ENCODE assay signal across 14 cellular contexts in genomic region chr10:6271663-6272062, GRCh38.
A peak's percentile ranks its signal among the peaks of the same experiment; 100 is the strongest.
DNase-seq lines count a peak whose midpoint lies in the region; ATAC-seq, FAIRE-seq and TF ChIP-seq lines count a peak whose summit lies in the region.
"Had no signal": no experiment of that assay in that cellular context is flagged by ENCODE, and none has a peak within 500 bp of the region (broad histone marks: within the 10 kb centered on the region; RNA-seq: fewer than 3 reads in every experiment).

No MANE protein-coding gene starts in this region.

- H3K27ac ChIP-seq in CD8-positive, alpha-beta memory T cell (ENCODE audit: low read depth, low read length), result no peak overlapping the region
- H3K27ac ChIP-seq in hepatocyte (peak overlapping the region; percentile 20), small intestine (ENCODE audit: low read depth in 1 of 2, low read length in 1 of 2) (peak overlapping the region; percentile 46 to 77)

- no peaks in the 10 kb centered on the region for H4K20me1 ChIP-seq in hepatocyte (ENCODE audit: insufficient read depth, poor library complexity, severe bottlenecking)

- WGBS in hepatocyte (ENCODE audit: low lambda C conversion rate, missing lambda C conversion rate), result 66% methylated on average over 3 of the region's 3 CpGs
- 63 to 76% (median 68%) methylated on average over 3 of the region's 3 CpGs for WGBS in small intestine, 3 donors

- POLR2A ChIA-PET in CD8-positive, alpha-beta memory T cell (lab: Charles Lee), result interaction anchor here (0.7 kb wide), 1 partner anchor 71 kb away, joined by 3 read pairs; no protein-coding TSS in a partner anchor
- POLR2A ChIA-PET in activated CD4-positive, alpha-beta T cell treated with anti-CD3 and anti-CD28 coated beads, Interleukin-2, amount 10 ng/mL, durations not matched to agents 7 days and 5 days (lab: Charles Lee), result no interaction called here
- POLR2A ChIA-PET in GM10248 (lab: Yijun Ruan, JAX), result no interaction called here

- no peaks in the 10 kb centered on the region for H3K27me3 Mint-ChIP-seq in CD8-positive, alpha-beta memory T cell
- no peaks in the 10 kb centered on the region for H3K27me3 Mint-ChIP-seq in activated CD4-positive, alpha-beta T cell treated with anti-CD3 and anti-CD28 coated beads, Interleukin-2, amount 10 ng/mL, durations not matched to agents 7 days and 5 days

- no peaks in the 10 kb centered on the region for H3K36me3 ChIP-seq in CD8-positive, alpha-beta memory T cell (ENCODE audit: insufficient read depth, low read length)
- H3K36me3 ChIP-seq in hepatocyte (replicated peaks; ENCODE audit: insufficient read depth, low read depth) (no peaks in the 10 kb centered on the region), small intestine (ENCODE audit: control insufficient read depth in 2 of 2, insufficient read depth in 2 of 2, low read length in 2 of 2) (no peaks in the 10 kb centered on the region)
- H3K36me3 ChIP-seq: breast epithelium, HAP-1 had no signal

- no peak overlapping the region for H3K4me2 ChIP-seq in hepatocyte

- FAIRE-seq in small intestine (lab: Jason Lieb, UNC), result no peak

- no peak for ATAC-seq in HG03439 (IDR thresholded peaks at IDR 0.05; ENCODE audit: unreplicated experiment)

- no peaks in the 10 kb centered on the region for H3K9me2 ChIP-seq in hepatocyte (replicated peaks; ENCODE audit: insufficient read depth)

- CTCF ChIA-PET in CD8-positive, alpha-beta memory T cell (lab: Charles Lee), result interaction anchor here (1.0 to 1.5 kb wide), 2 partner anchors 9 to 69 kb away, joined by 3 to 4 read pairs; partner anchors contain the start of gene PFKFB3
- CTCF ChIA-PET in activated CD4-positive, alpha-beta T cell treated with anti-CD3 and anti-CD28 coated beads, Interleukin-2, amount 10 ng/mL, durations not matched to agents 7 days and 5 days (lab: Charles Lee), result interaction anchor here (0.6 to 4.6 kb wide), 3 partner anchors 69 to 1505 kb away, joined by 4 to 13 read pairs (median 12); partner anchors contain the start of gene PFKFB3
- CTCF ChIA-PET in GM10248 (lab: Yijun Ruan, JAX), result interaction anchor here (1.0 kb wide), 1 partner anchor 69 kb away, joined by 3 read pairs; the partner anchor contains the start of gene PFKFB3

- no peak for TF ChIP-seq CTCF in hepatocyte (IDR thresholded peaks at IDR 0.05; ENCODE audit: poor library complexity)
- TF ChIP-seq CTCF in GM10248 (IDR thresholded peaks at IDR 0.05; ENCODE audit: control extremely low read depth, extremely low read depth, low read depth, missing control alignments), result no peak

- peak overlapping the region in 4 of 7 donors; percentile 19 to 78 (median 60) for H3K4me3 Mint-ChIP-seq in CD8-positive, alpha-beta memory T cell
- H3K4me3 Mint-ChIP-seq in activated CD4-positive, alpha-beta T cell treated with anti-CD3 and anti-CD28 coated beads, Interleukin-2, amount 10 ng/mL, durations not matched to agents 7 days and 5 days, result no peak overlapping the region
- H3K4me3 Mint-ChIP-seq: endodermal cell had no signal

- H3K36me3 Mint-ChIP-seq in CD8-positive, alpha-beta memory T cell, result peaks cover 0 to 3% (median 0%) of the 10 kb centered on the region in 3 donors
- peaks cover 24% of the 10 kb centered on the region for H3K36me3 Mint-ChIP-seq in activated CD4-positive, alpha-beta T cell treated with anti-CD3 and anti-CD28 coated beads, Interleukin-2, amount 10 ng/mL, durations not matched to agents 7 days and 5 days (ENCODE audit: low read depth)

- no peak overlapping the region for H3K4me3 ChIP-seq in CD8-positive, alpha-beta memory T cell (ENCODE audit: low read length)
- H3K4me3 ChIP-seq in hepatocyte (no peak overlapping the region), small intestine (ENCODE audit: low read depth in 1 of 2, low read length in 2 of 2) (no peak overlapping the region)
- H3K4me3 ChIP-seq: breast epithelium, HAP-1 had no signal

- no peaks in the 10 kb centered on the region for H3K79me2 ChIP-seq in hepatocyte

- H3K4me1 ChIP-seq in CD8-positive, alpha-beta memory T cell (ENCODE audit: insufficient read depth, low read length), result peaks cover 43% of the 10 kb centered on the region
- H3K4me1 ChIP-seq in hepatocyte (ENCODE audit: insufficient read depth) (peaks cover 8% of the 10 kb centered on the region), small intestine (ENCODE audit: control insufficient read depth in 2 of 2, insufficient read depth in 1 of 2, low read depth in 1 of 2, low read length in 1 of 2) (peaks cover 0 to 6% of the 10 kb centered on the region in 2 donors)
- H3K4me1 ChIP-seq: breast epithelium, HAP-1 had no signal

- no peaks in the 10 kb centered on the region for H3K9me3 ChIP-seq in CD8-positive, alpha-beta memory T cell (ENCODE audit: low read length)
- H3K9me3 ChIP-seq in hepatocyte (ENCODE audit: low read depth) (no peaks in the 10 kb centered on the region), small intestine (ENCODE audit: control insufficient read depth, low read depth) (no peaks in the 10 kb centered on the region)
- H3K9me3 ChIP-seq: breast epithelium, HAP-1 had no signal

- H3K9me3 Mint-ChIP-seq in CD8-positive, alpha-beta memory T cell, result no peaks in the 10 kb centered on the region
- no peaks in the 10 kb centered on the region for H3K9me3 Mint-ChIP-seq in activated CD4-positive, alpha-beta T cell treated with anti-CD3 and anti-CD28 coated beads, Interleukin-2, amount 10 ng/mL, durations not matched to agents 7 days and 5 days
- H3K9me3 Mint-ChIP-seq: endodermal cell had no signal

- H3K27ac Mint-ChIP-seq in CD8-positive, alpha-beta memory T cell, result peak overlapping the region; percentile 93 to 99 (median 98)
- H3K27ac Mint-ChIP-seq in activated CD4-positive, alpha-beta T cell treated with anti-CD3 and anti-CD28 coated beads, Interleukin-2, amount 10 ng/mL, durations not matched to agents 7 days and 5 days, result peak overlapping the region; percentile 95
- H3K27ac Mint-ChIP-seq: endodermal cell had no signal

- intact Hi-C loops in posterior vena cava (cut with DNase I), result loop anchor here in 1 of 2 donors (5.0 kb wide), 1 partner anchor 131 kb away; no protein-coding TSS in a partner anchor

- no peak overlapping the region for H2AFZ ChIP-seq in hepatocyte

- no peak for DNase-seq in CD8-positive, alpha-beta memory T cell
- no peak for DNase-seq in activated CD4-positive, alpha-beta T cell treated with anti-CD3 and anti-CD28 coated beads, Interleukin-2, amount 10 ng/mL, durations not matched to agents 7 days and 5 days
- DNase-seq in hepatocyte (ENCODE audit: low spot score), result no peak
- no peak for DNase-seq in small intestine
- no peak for DNase-seq in DMS153 treated with DMSO at 0.1 percent for 48 hours (lab: John Stamatoyannopoulos, UW; ENCODE audit: unreplicated experiment)
- DNase-seq in GM10248 (ENCODE audit: extremely low spot score), result no peak
- no peak for DNase-seq in posterior vena cava (ENCODE audit: low spot score)
- DNase-seq: activated gamma-delta T cell treated with Interleukin-2 at 50 U/mL for 16 hours, endodermal cell, NCI-H1092, NCI-H2171 had no signal

- H3K27me3 ChIP-seq in CD8-positive, alpha-beta memory T cell (ENCODE audit: insufficient read depth, low read length, poor library complexity, severe bottlenecking), result no peaks in the 10 kb centered on the region
- H3K27me3 ChIP-seq in hepatocyte, result no peaks in the 10 kb centered on the region
- no peaks in the 10 kb centered on the region for H3K27me3 ChIP-seq in small intestine (ENCODE audit: control insufficient read depth in 2 of 2, insufficient read depth in 2 of 2, low read length in 2 of 2)
- H3K27me3 ChIP-seq: breast epithelium had no signal

- peaks cover 50 to 73% (median 51%) of the 10 kb centered on the region in 3 donors for H3K4me1 Mint-ChIP-seq in CD8-positive, alpha-beta memory T cell
- H3K4me1 Mint-ChIP-seq in activated CD4-positive, alpha-beta T cell treated with anti-CD3 and anti-CD28 coated beads, Interleukin-2, amount 10 ng/mL, durations not matched to agents 7 days and 5 days, result peaks cover 80% of the 10 kb centered on the region
